In the genomic region with DNA sequence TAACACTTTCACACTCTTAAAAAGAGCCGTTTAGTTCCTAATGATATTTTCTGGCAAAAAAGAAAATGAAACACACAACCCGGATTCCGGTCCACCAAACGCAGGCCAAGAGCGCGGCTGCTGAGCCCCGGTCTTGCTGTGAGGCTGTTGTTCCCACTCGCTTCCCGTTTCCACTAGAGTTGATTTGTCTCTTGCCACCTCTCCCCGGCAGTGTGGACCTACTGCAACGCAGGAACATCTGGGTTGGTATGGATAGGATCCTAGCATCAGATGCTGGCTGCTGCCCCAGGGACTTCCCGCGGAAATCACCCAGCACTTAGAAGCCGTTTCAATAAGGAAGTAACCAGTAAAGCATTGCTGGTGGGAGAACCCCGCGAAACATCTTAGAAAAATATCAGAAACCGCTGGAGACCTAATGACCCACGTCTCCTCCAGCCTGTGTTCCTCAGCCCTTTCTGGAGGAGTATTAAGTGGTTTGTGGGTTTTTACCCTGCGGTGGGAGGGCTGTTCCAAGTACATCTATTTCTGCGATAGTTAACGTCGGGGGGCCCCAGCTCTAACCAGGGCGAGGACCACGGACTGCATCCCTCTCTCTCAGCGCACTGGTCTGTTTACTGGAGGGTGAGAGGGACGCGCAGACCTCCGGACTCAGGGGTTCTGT, we compare ENCODE assay signal across 8 cellular contexts. TPM values are rescaled to one million over a fixed set of nuclear protein-coding genes. Genes with fewer than 3 reads are reported as not detected.
DNase-seq lines count a peak whose midpoint lies in the region; ATAC-seq and TF ChIP-seq lines count a peak whose summit lies in the region.

No MANE protein-coding gene starts in this region.

- peaks cover 6% of the 10 kb centered on the region for H3K4me1 Mint-ChIP-seq in MCF 10A (ENCODE audit: insufficient read depth, unreplicated experiment)

- H3K9me3 Mint-ChIP-seq in MCF 10A (ENCODE audit: unreplicated experiment), result no peaks in the 10 kb centered on the region

- POLR2A ChIA-PET in MCF 10A (lab: Yijun Ruan, JAX), result interaction anchor here (0.9 kb wide), 1 partner anchor 15 kb away, joined by 4 read pairs; no protein-coding TSS in a partner anchor

- no peak overlapping the region for H3K27ac Mint-ChIP-seq in MCF 10A (ENCODE audit: low read depth, unreplicated experiment)

- H3K27me3 Mint-ChIP-seq in MCF 10A (ENCODE audit: insufficient read depth, unreplicated experiment), result peaks cover 51% of the 10 kb centered on the region

- TF ChIP-seq CTCF in MCF 10A (IDR thresholded peaks at IDR 0.05; ENCODE audit: unreplicated experiment), result no peak

- H3K36me3 ChIP-seq in HAP-1 (replicated peaks), result no peaks in the 10 kb centered on the region

- H3K4me3 Mint-ChIP-seq in MCF 10A (ENCODE audit: unreplicated experiment), result peak overlapping the region; percentile 65

- peak; percentile 79 for DNase-seq in Ammon's horn (ENCODE audit: low spot score)
- peak; percentile 42 for DNase-seq in T-helper 9 cell
- DNase-seq in MCF 10A (ENCODE audit: unreplicated experiment), result peak; percentile 29
- DNase-seq in left colon, result peak; percentile 55
- peak; percentile 63 for DNase-seq in stimulated activated CD4-positive, alpha-beta T cell treated with anti-CD3 and anti-CD28 coated beads, Interleukin-4, amount 100 ng/mL, for 1 hour
- DNase-seq in HAP-1 (ENCODE audit: low spot score in 2 of 2), result no peak

- no TSS peak for BruUV-seq in MCF 10A (replicated peaks; lab: Mats Ljungman, UMichigan)

- H3K4me1 ChIP-seq in HAP-1, result no peaks in the 10 kb centered on the region

- ATAC-seq in GM19328 (IDR thresholded peaks at IDR 0.05; ENCODE audit: unreplicated experiment), result peak; percentile 48
- peak; percentile 63 for ATAC-seq in HG03460 (IDR thresholded peaks at IDR 0.05; ENCODE audit: unreplicated experiment)
- peak; percentile 72 for ATAC-seq in left colon

- intact Hi-C loops in MCF 10A (cut with micrococcal nuclease) (no loop called here), left colon (cut with DNase I, micrococcal nuclease) (no loop called here)

- H3K36me3 Mint-ChIP-seq in MCF 10A (ENCODE audit: insufficient read depth, unreplicated experiment), result no peaks in the 10 kb centered on the region

- in situ Hi-C loops in HAP-1 (cut with MboI; ENCODE audit: low sequenced_read_pairs), result no loop called here

- H3K27me3 ChIP-seq in HAP-1 (ENCODE audit: low read depth), result peaks cover 28% of the 10 kb centered on the region

- CTCF ChIA-PET in MCF 10A (lab: Yijun Ruan, JAX), result interaction anchor here (0.5 to 0.7 kb wide), 3 partner anchors 40 to 673 kb away, joined by 3 to 4 read pairs (median 3); no protein-coding TSS in a partner anchor

- H3K9me3 ChIP-seq in HAP-1, result no peaks in the 10 kb centered on the region

- H3K4me3 ChIP-seq in HAP-1, result no peak overlapping the region

RNA-seq across cellular contexts. Expression of a gene that starts 0.9 kb away (rescaled TPM):
- total RNA-seq in MCF 10A (2022) (0.96 and 1.6 TPM in 2 replicates), left colon (10 to 100 TPM; 11.9 to 14.0 TPM)

Comparison
In these comparisons a context has a peak if more than half of its experiments do, and no peak if none do; other contexts are left out.
1. DNase-seq: peak in Ammon's horn (single experiment), T-helper 9 cell (single experiment), MCF 10A (single experiment), left colon (2 of 2) and stimulated activated CD4-positive, alpha-beta T cell treated with anti-CD3 and anti-CD28 coated beads, Interleukin-4, amount 100 ng/mL, for 1 hour (single experiment); none in HAP-1 (0 of 2).
2. Peak in every context shown above with its lines, with median percentiles within 50 percentile points of each other: ATAC-seq.